In genomic region chrX:149044471-149044870, GRCh38 we compare ENCODE assay signal across 25 cellular contexts.
"Had no signal": no experiment of that assay in that cellular context is flagged by ENCODE, and none has a peak within 500 bp of the region (broad histone marks: within the 10 kb centered on the region; RNA-seq: fewer than 3 reads in every experiment).

No MANE protein-coding gene starts in this region.

- H3K27ac Mint-ChIP-seq: effector memory CD8-positive, alpha-beta T cell; endodermal cell; memory B cell; naive thymus-derived CD4-positive, alpha-beta T cell; natural killer cell had no signal

- ATAC-seq: effector memory CD8-positive, alpha-beta T cell; gastrocnemius medialis; heart right ventricle; left cardiac atrium; left lung; left ventricle myocardium superior; lower lobe of right lung; naive thymus-derived CD4-positive, alpha-beta T cell; natural killer cell had no signal

- H3K4me3 ChIP-seq: coronary artery, dorsolateral prefrontal cortex, esophagus muscularis mucosa, gastrocnemius medialis, heart right ventricle, left lung, lower lobe of right lung had no signal

- FAIRE-seq: endometrium, islet of Langerhans, keratinocyte had no signal

- H3K4me1 Mint-ChIP-seq: endodermal cell; memory B cell; naive thymus-derived CD4-positive, alpha-beta T cell; natural killer cell had no signal

- H3K9me3 ChIP-seq: esophagus muscularis mucosa, gastrocnemius medialis, heart right ventricle, left lung, lower lobe of right lung had no signal

- H3K27me3 ChIP-seq: esophagus muscularis mucosa, gastrocnemius medialis, heart right ventricle, left lung had no signal

- H3K4me1 ChIP-seq: esophagus muscularis mucosa, gastrocnemius medialis, heart right ventricle, left lung, lower lobe of right lung had no signal

- H3K9me3 Mint-ChIP-seq: effector memory CD8-positive, alpha-beta T cell; memory B cell; naive thymus-derived CD4-positive, alpha-beta T cell; natural killer cell had no signal

- H3K27me3 Mint-ChIP-seq: effector memory CD8-positive, alpha-beta T cell; memory B cell; naive thymus-derived CD4-positive, alpha-beta T cell had no signal

- H3K4me3 Mint-ChIP-seq: effector memory CD8-positive, alpha-beta T cell; endodermal cell; memory B cell; naive thymus-derived CD4-positive, alpha-beta T cell; natural killer cell had no signal

- DNase-seq: dermis blood vessel endothelial cell; dorsolateral prefrontal cortex; effector CD8-positive, alpha-beta T cell; effector memory CD8-positive, alpha-beta T cell; endodermal cell; foreskin melanocyte; gastrocnemius medialis; glutamatergic neuron; head of caudate nucleus; heart right ventricle; hippocampal formation; left cardiac atrium; left lung; left ventricle myocardium superior; lower lobe of right lung; mesendoderm; midbrain; naive thymus-derived CD4-positive, alpha-beta T cell; natural killer cell had no signal

- H3K36me3 ChIP-seq: esophagus muscularis mucosa, gastrocnemius medialis, heart right ventricle, left lung, lower lobe of right lung had no signal

- H3K36me3 Mint-ChIP-seq: memory B cell; naive thymus-derived CD4-positive, alpha-beta T cell; natural killer cell had no signal

- H3K27ac ChIP-seq: coronary artery, dorsolateral prefrontal cortex, esophagus muscularis mucosa, gastrocnemius medialis, heart right ventricle, left lung, lower lobe of right lung had no signal
